8 cellular contexts compared by ENCODE assay signal in genomic region chr17:41918392-41919164, GRCh38. TPM values are rescaled to one million over a fixed set of nuclear protein-coding genes. Genes with fewer than 3 reads are reported as not detected.
DNase-seq lines count a peak whose midpoint lies in the region; ATAC-seq and TF ChIP-seq lines count a peak whose summit lies in the region.

Gene ACLY, minus strand, starts transcription at chr17:41918951. Its CDS starts 5,078 bp downstream, at chr17:41913873.

- ATAC-seq in HG02763 (IDR thresholded peaks at IDR 0.05; ENCODE audit: unreplicated experiment), result peak; percentile 95
- peak; percentile 96 to 98 for ATAC-seq in left cardiac atrium

- H3K4me3 Mint-ChIP-seq in progenitor cell of endocrine pancreas (ENCODE audit: low read depth), result peak within 1 kb of the TSS; percentile 90

- peak; percentile 97 for DNase-seq in GM12865 (ENCODE audit: low read depth)
- DNase-seq in NCI-H1436 (lab: John Stamatoyannopoulos, UW), result peak; percentile 98
- DNase-seq in amniotic epithelial cell (ENCODE audit: low read depth), result peak; percentile 94
- DNase-seq in left cardiac atrium, result peak; percentile 97
- DNase-seq in progenitor cell of endocrine pancreas (ENCODE audit: low spot score, unreplicated experiment), result peak; percentile 96
- peak; percentile 97 for DNase-seq in ureter (ENCODE audit: low spot score)

- H3K36me3 Mint-ChIP-seq in progenitor cell of endocrine pancreas (ENCODE audit: insufficient read depth), result no peaks in the 10 kb centered on the region

- intact Hi-C loops in T-helper 1 cell treated with Interleukin-12 subunit alpha and Interleukin-12 subunit beta and Interleukin-4 antibody, amounts not matched to agents 30 ng/mL and 1 ng/mL, for 36 hours (cut with micrococcal nuclease), result loop anchor here (1.0 to 5.0 kb wide), 8 partner anchors 12 to 274 kb away; partner anchors contain the start of genes CNP, DHX58, DNAJC7 and EIF1
- intact Hi-C loops in left cardiac atrium (cut with DNase I), result no loop called here

- no peaks in the 10 kb centered on the region for H3K27me3 Mint-ChIP-seq in progenitor cell of endocrine pancreas

- peak within 1 kb of the TSS; percentile 99 for H3K4me3 ChIP-seq in GM12865 (ENCODE audit: low read depth, low read length)

- no peaks in the 10 kb centered on the region for H3K9me3 Mint-ChIP-seq in progenitor cell of endocrine pancreas (ENCODE audit: low read depth)

- H3K4me1 Mint-ChIP-seq in progenitor cell of endocrine pancreas (ENCODE audit: low read depth), result peaks cover 48% of the 10 kb centered on the region

- H3K27ac Mint-ChIP-seq in progenitor cell of endocrine pancreas, result peak within 1 kb of the TSS; percentile 92

- TF ChIP-seq CTCF in GM12865 (IDR thresholded peaks at IDR 0.05; ENCODE audit: insufficient read depth, low read depth, low read length, missing control alignments) (no peak), progenitor cell of endocrine pancreas (IDR thresholded peaks at IDR 0.05; ENCODE audit: unreplicated experiment) (no peak)

RNA-seq across cellular contexts. Expression of gene ACLY, which starts in this region (rescaled TPM):
- 159 and 165 TPM in 2 replicates for total RNA-seq in T-helper 1 cell treated with Interleukin-12 subunit alpha and Interleukin-12 subunit beta and Interleukin-4 antibody, amounts not matched to agents 30 ng/mL and 1 ng/mL, for 36 hours
- total RNA-seq in left cardiac atrium, result 10 to 100 TPM; 58.7 to 72.2 TPM
- total RNA-seq in progenitor cell of endocrine pancreas, result 186 and 188 TPM in 2 replicates
- total RNA-seq in ureter, result 94.2 TPM

Comparison
In these comparisons a context has a peak if more than half of its experiments do, and no peak if none do; other contexts are left out.
1. Peak in every context shown above with its lines: DNase-seq, ATAC-seq and H3K4me3 ChIP-seq.